Comparison of ENCODE assay signal across 10 cellular contexts in genomic region chr11:15010860-15011259, GRCh38. TPM values are rescaled to one million over a fixed set of nuclear protein-coding genes. Genes with fewer than 3 reads are reported as not detected.
"Had no signal": no experiment of that assay in that cellular context is flagged by ENCODE, and none has a peak within 500 bp of the region (broad histone marks: within the 10 kb centered on the region; RNA-seq: fewer than 3 reads in every experiment).

No MANE protein-coding gene starts in this region.

- H3K4me1 ChIP-seq: HAP-1 had no signal

- H3K36me3 ChIP-seq: HAP-1 had no signal

- H3K4me3 ChIP-seq: GM23248, HAP-1, K562 had no signal

- H3K9me3 ChIP-seq: HAP-1 had no signal

- H3K27ac ChIP-seq: GM23248, HL-60 had no signal

- DNase-seq: GM23248, GOT3, H7, IMR-90, KG1 had no signal

- ATAC-seq: HCT116, K562 had no signal

- H3K9ac ChIP-seq: GM23248 had no signal

RNA-seq across cellular contexts. Expression of gene CALCA, which starts 38.7 kb away (rescaled TPM):
- total RNA-seq: HT1080, IMR-90, K562 had no signal
- polyA plus RNA-seq: GM23248, IMR-90 had no signal
